8 cellular contexts compared by ENCODE assay signal in genomic region chr9:115118471-115119156, GRCh38. TPM values are rescaled to one million over a fixed set of nuclear protein-coding genes. Genes with fewer than 3 reads are reported as not detected.
DNase-seq lines count a peak whose midpoint lies in the region; ATAC-seq, FAIRE-seq and TF ChIP-seq lines count a peak whose summit lies in the region.

No MANE protein-coding gene starts in this region.

- intact Hi-C loops in HCT116 (cut with micrococcal nuclease): no loop called here
- intact Hi-C loops in endothelial cell of umbilical vein (cut with micrococcal nuclease): no loop called here

- H3K9me3 ChIP-seq in HCT116 (ENCODE audit: control insufficient read depth in 1 of 2, insufficient read depth in 1 of 2, low read depth in 1 of 2, low read length in 2 of 2) (no peaks in the 10 kb centered on the region), endothelial cell of umbilical vein (replicated peaks; ENCODE audit: control insufficient read depth, insufficient read depth, low read length) (no peaks in the 10 kb centered on the region)

- H3K36me3 ChIP-seq in HCT116 (ENCODE audit: control insufficient read depth in 1 of 2, insufficient read depth in 2 of 2, low read length in 2 of 2): no peaks in the 10 kb centered on the region
- H3K36me3 ChIP-seq in endothelial cell of umbilical vein (ENCODE audit: control insufficient read depth in 2 of 2, extremely low read depth in 1 of 2, insufficient read depth in 2 of 2, low read length in 2 of 2): no peaks in the 10 kb centered on the region

- TF ChIP-seq RAD21 in HCT116 (IDR thresholded peaks at IDR 0.05; ENCODE audit: low read depth): no peak

- FAIRE-seq in endothelial cell of umbilical vein (lab: Jason Lieb, UNC): no peak
- no peak for FAIRE-seq in urothelium cell line (lab: Jason Lieb, UNC)
- FAIRE-seq in GM12891 (lab: Jason Lieb, UNC): no peak

- dilution Hi-C loops in endothelial cell of umbilical vein (cut with MboI; ENCODE audit: extremely low pct_ligation_motif_present, low sequenced_read_pairs): no loop called here

- H3K4me3 ChIP-seq in HCT116 (replicated peaks in 1 of 2; ENCODE audit: low read depth in 1 of 2, low read length in 2 of 2): peak overlapping the region; percentile 23 to 46
- no peak overlapping the region for H3K4me3 ChIP-seq in endothelial cell of umbilical vein (replicated peaks in 1 of 3; ENCODE audit: insufficient read depth in 1 of 3, low read depth in 1 of 3, low read length in 3 of 3)

- ATAC-seq in HCT116 (peak; percentile 85), GM21737 (IDR thresholded peaks at IDR 0.05; ENCODE audit: unreplicated experiment) (no peak), HG03280 (IDR thresholded peaks at IDR 0.05; ENCODE audit: unreplicated experiment) (no peak)

- H3K79me2 ChIP-seq in HCT116 (ENCODE audit: insufficient read depth, low read length) (no peaks in the 10 kb centered on the region), endothelial cell of umbilical vein (ENCODE audit: control insufficient read depth, insufficient read depth, low read length) (no peaks in the 10 kb centered on the region)

- RAD21 ChIA-PET in HCT116 (lab: Charles Lee; ENCODE audit: low non-redundant PET in 1 of 2, low total read pairs in 2 of 2, uncharacterized antibody in 2 of 2, unreplicated experiment in 2 of 2): interaction anchor here in 1 of 2 experiments (0.5 kb wide), 1 partner anchor 367 kb away, joined by 3 read pairs; no protein-coding TSS in a partner anchor

- no peaks in the 10 kb centered on the region for H3K9me2 ChIP-seq in HCT116 (ENCODE audit: insufficient read depth)

- H3K9ac ChIP-seq in HCT116 (ENCODE audit: low read length) (no peak overlapping the region), endothelial cell of umbilical vein (replicated peaks; ENCODE audit: extremely low read depth, insufficient read depth, low read length) (no peak overlapping the region)

- TF ChIP-seq CTCF in HCT116 (IDR thresholded peaks at IDR 0.05 in 2 of 3, conservative IDR thresholded peaks at IDR 0.05 in 1 of 3; ENCODE audit: borderline replicate concordance in 1 of 3, insufficient read depth in 1 of 3, low read depth in 2 of 3, low read length in 2 of 3): no peak
- no peak for TF ChIP-seq CTCF in endothelial cell of umbilical vein (IDR thresholded peaks at IDR 0.05; ENCODE audit: extremely low read depth in 1 of 2, insufficient read depth in 1 of 2, low read depth in 1 of 2, low read length in 2 of 2)

- H4K20me1 ChIP-seq in HCT116 (ENCODE audit: insufficient read depth) (no peaks in the 10 kb centered on the region), endothelial cell of umbilical vein (replicated peaks; ENCODE audit: control insufficient read depth, extremely low read depth, insufficient read depth, low read length) (no peaks in the 10 kb centered on the region)

- no peak for TF ChIP-seq POLR2A in HCT116 (IDR thresholded peaks at IDR 0.05; ENCODE audit: borderline replicate concordance, extremely low read depth, insufficient read depth, insufficient read length)
- TF ChIP-seq POLR2A in endothelial cell of umbilical vein (IDR thresholded peaks at IDR 0.05; ENCODE audit: low read depth, low read length): no peak
- no peak for TF ChIP-seq POLR2A in GM12891 (IDR thresholded peaks at IDR 0.05; ENCODE audit: low read depth, low read length)

- H3K4me1 ChIP-seq in HCT116 (ENCODE audit: control insufficient read depth in 1 of 2, insufficient read depth in 2 of 2, low read length in 2 of 2) (peaks cover 8 to 18% of the 10 kb centered on the region in 2 experiments; a peak in 3 of 4 replicates), endothelial cell of umbilical vein (ENCODE audit: control insufficient read depth, extremely low read depth, insufficient read depth, low read length) (no peaks in the 10 kb centered on the region)

- H2AFZ ChIP-seq in HCT116 (ENCODE audit: low read depth, low read length, poor library complexity, severe bottlenecking) (peak overlapping the region; percentile 75), endothelial cell of umbilical vein (ENCODE audit: low read depth, low read length) (no peak overlapping the region)

- H3K27ac ChIP-seq in HCT116 (ENCODE audit: low read depth, low read length) (no peak overlapping the region; the same call in 1 of the 2 replicates), endothelial cell of umbilical vein (ENCODE audit: insufficient read depth, low read depth, low read length) (no peak overlapping the region)

- H3K27me3 ChIP-seq in HCT116 (ENCODE audit: insufficient read depth, low read length) (peaks cover 85% of the 10 kb centered on the region), endothelial cell of umbilical vein (ENCODE audit: control insufficient read depth in 2 of 2, insufficient read depth in 2 of 2, low read length in 2 of 2) (no peaks in the 10 kb centered on the region)

- POLR2A ChIA-PET in HCT116 (lab: Charles Lee): interaction anchor here (0.6 kb wide), 1 partner anchor 889 kb away, joined by 4 read pairs; no protein-coding TSS in a partner anchor
- POLR2A ChIA-PET in endothelial cell of umbilical vein (lab: Charles Lee): no interaction called here

- BruUV-seq in HCT116 (replicated peaks; lab: Mats Ljungman, UMichigan) (no TSS peak), endothelial cell of umbilical vein (replicated peaks; lab: Mats Ljungman, UMichigan) (no TSS peak)

- H3K9me1 ChIP-seq in endothelial cell of umbilical vein (replicated peaks; ENCODE audit: control insufficient read depth, extremely low read depth, insufficient read depth, low read length): no peaks in the 10 kb centered on the region

- H3K4me2 ChIP-seq in HCT116 (ENCODE audit: low read length) (peak overlapping the region; percentile 68), endothelial cell of umbilical vein (ENCODE audit: insufficient read depth, low read length) (no peak overlapping the region)

- CTCF ChIA-PET in HCT116 (lab: Charles Lee) (no interaction called here), endothelial cell of umbilical vein (lab: Charles Lee) (no interaction called here)

- peak; percentile 50 for DNase-seq in HCT116 (ENCODE audit: low read depth, low spot score)
- DNase-seq in NCI-H82 (lab: John Stamatoyannopoulos, UW): peak; percentile 81
- DNase-seq in endothelial cell of umbilical vein (ENCODE audit: low read depth, low spot score): peak; percentile 24
- peak; percentile 35 for DNase-seq in midbrain (lab: John Stamatoyannopoulos, UW)
- DNase-seq in urothelium cell line (ENCODE audit: low spot score): peak; percentile 79
- DNase-seq in GM12891 (ENCODE audit: insufficient read length, low spot score): no peak

TF ChIP-seq in HCT116, 20 proteins besides CTCF, POLR2A, EP300 and RAD21 (continues in another document):
- peak; percentile 64 for TF ChIP-seq FOSL1 (IDR thresholded peaks at IDR 0.05; ENCODE audit: low read depth)

TF ChIP-seq in endothelial cell of umbilical vein, 7 proteins besides CTCF, POLR2A, EP300 and RAD21:
- TF ChIP-seq EZH2 (IDR thresholded peaks at IDR 0.05; ENCODE audit: borderline replicate concordance, low read depth, low read length, severe bottlenecking) (no peak), MYC (IDR thresholded peaks at IDR 0.05; ENCODE audit: low read depth, low read length) (no peak), FOS (IDR thresholded peaks at IDR 0.05; ENCODE audit: borderline replicate concordance, insufficient read depth, low read length) (no peak), MAX (IDR thresholded peaks at IDR 0.05; ENCODE audit: insufficient read depth, insufficient read length) (no peak), POLR2AphosphoS5 (IDR thresholded peaks at IDR 0.05; ENCODE audit: insufficient read depth, low read depth, low read length) (no peak), JUN (IDR thresholded peaks at IDR 0.05; ENCODE audit: borderline replicate concordance, insufficient read depth, insufficient read length, low read depth) (no peak)

TF ChIP-seq in GM12891, 5 proteins besides CTCF, POLR2A, EP300 and RAD21:
- TF ChIP-seq PAX5 (IDR thresholded peaks at IDR 0.05; ENCODE audit: insufficient read depth, low read length, severe bottlenecking) (no peak), POLR2AphosphoS5 (IDR thresholded peaks at IDR 0.05; ENCODE audit: low read depth, low read length) (no peak), POU2F2 (IDR thresholded peaks at IDR 0.05; ENCODE audit: low read depth, low read length) (no peak), TAF1 (IDR thresholded peaks at IDR 0.05; ENCODE audit: low read depth, low read length) (no peak), SPI1 (IDR thresholded peaks at IDR 0.05; ENCODE audit: low read depth, low read length) (no peak)
TF ChIP-seq in GM12891: peak in this region for 0.

RNA-seq across cellular contexts. Expression of gene TNC, which starts 0.7 kb away (rescaled TPM):
- total RNA-seq in HCT116 (2021; ENCODE audit: unreplicated experiment) (0.49 TPM), endothelial cell of umbilical vein (0.29 TPM in 1 of 2 replicates, not detected in the other)
- polyA plus RNA-seq in HCT116 (2012): 0.61 and 0.62 TPM in 2 replicates
- not detected in 2 replicates for polyA plus RNA-seq in endothelial cell of umbilical vein
- not detected in 2 replicates for polyA plus RNA-seq in endothelial cell of umbilical vein (2011; cell fraction: cytosol; rRNA removed)
- polyA plus RNA-seq in endothelial cell of umbilical vein (2011; cell fraction: nucleus; rRNA removed): 0.04 TPM in 1 of 2 replicates, not detected in the other
- not detected in 2 replicates for polyA plus RNA-seq in endothelial cell of umbilical vein (2012)
- polyA minus RNA-seq in endothelial cell of umbilical vein: not detected in 2 replicates
- not detected for polyA minus RNA-seq in endothelial cell of umbilical vein (2011; cell fraction: cytosol; rRNA and poly(A)+ RNA removed)
- not detected in 2 replicates for polyA minus RNA-seq in endothelial cell of umbilical vein (2011; cell fraction: nucleus; rRNA and poly(A)+ RNA removed)
- polyA plus RNA-seq in GM12891 (2012; ENCODE audit: low read depth, missing spikeins): 1.1 TPM

Comparison
In these comparisons a context has a peak if more than half of its experiments do, and no peak if none do; other contexts are left out.
1. H3K4me3 ChIP-seq: peak in HCT116 (2 of 2); none in endothelial cell of umbilical vein (0 of 3).